18 cellular contexts compared by ENCODE assay signal in genomic region chr2:236819275-236820002, GRCh38.
"Had no signal": no experiment of that assay in that cellular context is flagged by ENCODE, and none has a peak within 500 bp of the region (broad histone marks: within the 10 kb centered on the region; RNA-seq: fewer than 3 reads in every experiment).

No MANE protein-coding gene starts in this region.

- DNase-seq: activated CD4-positive, alpha-beta T cell treated with anti-CD3 and anti-CD28 coated beads, Interleukin-2, amount 50 U/mL, for 48 hours; activated effector memory CD4-positive, alpha-beta T cell treated with anti-CD3 and anti-CD28 coated beads, Interleukin-2, amount 50 U/mL, for 16 hours; activated T-cell treated with anti-CD3 and anti-CD28 coated beads, Interleukin-2, amount 50 U/mL, for 4 hours; central memory CD4-positive, alpha-beta T cell; cortex of kidney; effector CD4-positive, alpha-beta T cell; esophagus squamous epithelium; hypothalamus; kidney glomerular epithelial cell; mesendoderm; right cardiac atrium; stimulated activated CD4-positive, alpha-beta T cell treated with anti-CD3 and anti-CD28 coated beads, Interleukin-4, amount 100 ng/mL, for 4 hours; stimulated activated CD8-positive, alpha-beta memory T cell treated with anti-CD3 and anti-CD28 coated beads, Interleukin-4, amount 100 ng/mL, for 48 hours; stimulated activated naive CD4-positive, alpha-beta T cell treated with Interleukin-2 at 50 U/mL for 16 hours; T1000 had no signal

- H3K27ac ChIP-seq: esophagus squamous epithelium, upper lobe of left lung had no signal

- H3K36me3 ChIP-seq: esophagus squamous epithelium, upper lobe of left lung had no signal

- H3K27me3 ChIP-seq: esophagus squamous epithelium, upper lobe of left lung had no signal

- H3K4me3 ChIP-seq: esophagus squamous epithelium, smooth muscle cell, upper lobe of left lung had no signal

- ATAC-seq: activated naive CD4-positive, alpha-beta T cell treated with anti-CD3 and anti-CD28 coated beads, Interleukin-2, amount 50 U/mL, for 72 hours; activated T-cell treated with anti-CD3 and anti-CD28 coated beads, Interleukin-2, amount 50 U/mL, for 4 hours had no signal
